ENCODE assay signal across 15 cellular contexts in the genomic region with DNA sequence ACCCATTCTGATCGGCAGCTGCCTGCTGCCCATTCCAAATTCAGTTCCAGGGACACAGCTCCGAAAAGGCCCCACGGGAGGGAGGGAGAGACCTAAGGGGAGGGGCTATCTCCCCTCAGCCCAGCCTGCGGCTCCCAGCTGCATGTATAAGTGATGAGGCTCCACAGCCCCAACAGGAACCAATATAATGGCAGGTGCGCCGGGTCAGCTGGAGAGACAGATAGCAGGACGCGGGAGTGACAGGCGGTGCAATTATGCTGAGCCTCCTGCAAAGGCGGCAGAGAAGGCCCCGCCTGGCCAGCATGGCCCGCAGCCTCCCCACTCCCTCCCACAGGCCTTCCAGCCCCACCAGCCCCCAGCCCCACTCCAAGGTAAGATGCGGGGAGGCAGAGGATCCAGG. TPM values are rescaled to one million over a fixed set of nuclear protein-coding genes. Genes with fewer than 3 reads are reported as not detected.
A peak's percentile ranks its signal among the peaks of the same experiment; 100 is the strongest.
DNase-seq lines count a peak whose midpoint lies in the region; ATAC-seq and TF ChIP-seq lines count a peak whose summit lies in the region.
"Had no signal": no experiment of that assay in that cellular context is flagged by ENCODE, and none has a peak within 500 bp of the region (broad histone marks: within the 10 kb centered on the region; RNA-seq: fewer than 3 reads in every experiment).

No MANE protein-coding gene starts in this region.

- no peak for TF ChIP-seq CTCF in left ventricle myocardium inferior (IDR thresholded peaks at IDR 0.05; ENCODE audit: borderline replicate concordance)

- H3K9me3 ChIP-seq in left ventricle myocardium inferior (replicated peaks) (no peaks in the 10 kb centered on the region), stomach smooth muscle (ENCODE audit: control insufficient read depth in 2 of 2, low read length in 2 of 2) (no peaks in the 10 kb centered on the region)
- H3K9me3 ChIP-seq: BLaER1 had no signal

- ATAC-seq in left ventricle myocardium superior (no peak), GM19397 (IDR thresholded peaks at IDR 0.05; ENCODE audit: unreplicated experiment) (no peak)
- ATAC-seq: PC-3, SK-N-SH treated with all-trans-retinoic acid at 6 μM for 48 hours had no signal

- H3K27ac ChIP-seq in left ventricle myocardium inferior (replicated peaks) (peak overlapping the region; percentile 88), stomach smooth muscle (ENCODE audit: low read length) (peak overlapping the region; percentile 87)
- H3K27ac ChIP-seq: BLaER1 had no signal

- H3K27me3 ChIP-seq in left ventricle myocardium inferior (ENCODE audit: low read depth) (peaks cover 58% of the 10 kb centered on the region), stomach smooth muscle (ENCODE audit: control insufficient read depth in 1 of 2, insufficient read depth in 2 of 2, low read length in 2 of 2) (no peaks in the 10 kb centered on the region)
- H3K27me3 ChIP-seq: BLaER1 had no signal

- intact Hi-C loops in left ventricle myocardium inferior (cut with micrococcal nuclease) (no loop called here), left ventricle myocardium superior (cut with micrococcal nuclease) (no loop called here)

- H3K36me3 ChIP-seq in left ventricle myocardium inferior: no peaks in the 10 kb centered on the region
- no peaks in the 10 kb centered on the region for H3K36me3 ChIP-seq in stomach smooth muscle (ENCODE audit: control insufficient read depth in 2 of 2, insufficient read depth in 2 of 2, low read length in 2 of 2)
- H3K36me3 ChIP-seq: BLaER1 had no signal

- H3K4me1 ChIP-seq in left ventricle myocardium inferior: peaks cover 49% of the 10 kb centered on the region
- peaks cover 58% of the 10 kb centered on the region for H3K4me1 ChIP-seq in stomach smooth muscle (ENCODE audit: control insufficient read depth, insufficient read depth, low read length)

- H3K4me3 ChIP-seq in left ventricle myocardium inferior: no peak overlapping the region
- no peak overlapping the region for H3K4me3 ChIP-seq in stomach smooth muscle (ENCODE audit: low read length in 2 of 2)
- H3K4me3 ChIP-seq: BLaER1 had no signal

- DNase-seq in left ventricle myocardium inferior (no peak), left ventricle myocardium superior (no peak), NCI-H510A (lab: John Stamatoyannopoulos, UW) (peak; percentile 66), SK-N-DZ (ENCODE audit: low spot score) (peak; percentile 87), NCI-H2029 treated with DMSO at 0.1 percent for 48 hours (lab: John Stamatoyannopoulos, UW) (no peak)
- DNase-seq: DMS153, H9, MV-4-11, NCI-H187, PC-3 had no signal

- H3K9ac ChIP-seq in stomach smooth muscle (ENCODE audit: low read length in 2 of 2): peak overlapping the region; percentile 25 to 29
- H3K9ac ChIP-seq: BLaER1 had no signal

RNA-seq across cellular contexts. Expression of a gene that starts 8.1 kb away (rescaled TPM):
- total RNA-seq in left ventricle myocardium inferior (0.74 TPM), left ventricle myocardium superior (15.2 TPM)
- polyA plus RNA-seq in SK-N-DZ (2014; cell fraction: cytosol; rRNA removed): 51.6 and 83.8 TPM in 2 replicates
- polyA plus RNA-seq in SK-N-DZ (2014; cell fraction: nucleus; rRNA removed): 59.9 and 62.5 TPM in 2 replicates
- polyA plus RNA-seq: IgD-negative memory B cell had no signal

RNA-seq across cellular contexts. Expression of a gene that starts 28.6 kb away (rescaled TPM):
- total RNA-seq in left ventricle myocardium inferior (0.49 TPM), left ventricle myocardium superior (3.2 TPM)
- polyA plus RNA-seq in SK-N-DZ (2014; cell fraction: cytosol; rRNA removed): 23.5 and 30.3 TPM in 2 replicates
- polyA plus RNA-seq in SK-N-DZ (2014; cell fraction: nucleus; rRNA removed): 62.3 and 71.5 TPM in 2 replicates
- polyA plus RNA-seq: IgD-negative memory B cell had no signal

Comparison
In these comparisons a context has a peak if more than half of its experiments do, and no peak if none do; other contexts are left out.
1. DNase-seq: peak in NCI-H510A (single experiment) and SK-N-DZ (single experiment); none in left ventricle myocardium inferior (single experiment), left ventricle myocardium superior (single experiment) and NCI-H2029 treated with DMSO at 0.1 percent for 48 hours (single experiment).